Comparison of ENCODE assay signal across 34 cellular contexts in the genomic region with DNA sequence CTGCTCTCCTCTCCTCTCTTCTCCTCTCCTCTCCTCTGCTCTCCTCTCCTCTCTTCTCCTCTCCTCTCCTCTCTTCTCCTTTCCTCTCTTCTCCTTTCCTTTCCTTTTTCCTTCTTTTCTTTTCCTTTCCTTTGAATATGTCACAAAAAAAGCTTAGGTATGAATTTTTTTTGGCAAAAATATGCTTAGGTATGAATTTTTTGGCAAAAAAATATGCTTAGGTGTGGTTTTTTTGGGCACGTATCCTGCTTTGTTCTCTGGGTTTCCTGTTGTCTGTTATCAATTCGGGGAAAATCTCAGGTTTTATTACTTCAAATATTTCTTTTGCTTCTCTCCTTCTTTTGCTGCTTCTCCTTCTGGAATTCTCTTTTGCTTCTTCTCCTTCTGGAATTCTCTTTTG.
"Had no signal": no experiment of that assay in that cellular context is flagged by ENCODE, and none has a peak within 500 bp of the region (broad histone marks: within the 10 kb centered on the region; RNA-seq: fewer than 3 reads in every experiment).

No MANE protein-coding gene starts in this region.

- H3K36me3 ChIP-seq: brain microvascular endothelial cell, cardiac muscle cell, MG63 had no signal

- H3K4me3 Mint-ChIP-seq: activated B cell treated with CpG ODN at 0.5 μM for 24 hours; activated CD8-positive, alpha-beta T cell treated with anti-CD3 and anti-CD28 coated beads for 36 hours; activated naive CD8-positive, alpha-beta T cell treated with anti-CD3 and anti-CD28 coated beads for 36 hours; activated T-cell treated with anti-CD3 and anti-CD28 coated beads, Interleukin-2, amount 50 U/mL, for 4 hours had no signal

- H3K4me3 ChIP-seq: cardiac muscle cell, MG63, PC-9 had no signal

- H3K4me2 ChIP-seq: PC-9 had no signal

- H3K36me3 Mint-ChIP-seq: activated naive CD8-positive, alpha-beta T cell treated with anti-CD3 and anti-CD28 coated beads for 36 hours; T-cell had no signal

- H3K27me3 ChIP-seq: brain microvascular endothelial cell had no signal

- H3K9me3 Mint-ChIP-seq: activated B cell treated with CpG ODN at 0.5 μM for 24 hours; activated CD8-positive, alpha-beta T cell treated with anti-CD3 and anti-CD28 coated beads for 36 hours; activated naive CD8-positive, alpha-beta T cell treated with anti-CD3 and anti-CD28 coated beads for 36 hours; activated T-cell treated with anti-CD3 and anti-CD28 coated beads, Interleukin-2, amount 50 U/mL, for 4 hours; T-cell had no signal

- H3K27ac ChIP-seq: brain microvascular endothelial cell, cardiac muscle cell, PC-9, RWPE1, VCaP had no signal

- H3K4me1 Mint-ChIP-seq: activated B cell treated with CpG ODN at 0.5 μM for 24 hours had no signal

- ATAC-seq: activated CD8-positive, alpha-beta T cell treated with anti-CD3 and anti-CD28 coated beads for 36 hours; activated T-cell treated with anti-CD3 and anti-CD28 coated beads, Interleukin-2, amount 50 U/mL, for 4 hours; Right ventricle myocardium inferior; SK-N-SH treated with all-trans-retinoic acid at 6 μM for 48 hours; T-cell had no signal

- H3K27ac Mint-ChIP-seq: activated B cell treated with CpG ODN at 0.5 μM for 24 hours; activated CD8-positive, alpha-beta T cell treated with anti-CD3 and anti-CD28 coated beads for 36 hours; activated naive CD8-positive, alpha-beta T cell treated with anti-CD3 and anti-CD28 coated beads for 36 hours had no signal

- DNase-seq: activated B cell treated with CpG ODN at 0.5 μM for 24 hours; activated CD4-positive, alpha-beta T cell treated with anti-CD3 and anti-CD28 coated beads for 48 hours; activated CD4-positive, CD25-positive, alpha-beta regulatory T cell treated with anti-CD3 and anti-CD28 coated beads, Interleukin-2, amount 50 U/mL, for 72 hours; activated CD8-positive, alpha-beta T cell treated with anti-CD3 and anti-CD28 coated beads for 36 hours; activated effector memory CD4-positive, alpha-beta T cell treated with anti-CD3 and anti-CD28 coated beads, Interleukin-2, amount 50 U/mL, for 16 hours; activated naive CD4-positive, alpha-beta T cell; activated naive CD4-positive, alpha-beta T cell treated with anti-CD3 and anti-CD28 coated beads, Interleukin-2, amount 50 U/mL, for 16 hours; activated naive CD8-positive, alpha-beta T cell treated with anti-CD3 and anti-CD28 coated beads for 36 hours; activated T-cell treated with anti-CD3 and anti-CD28 coated beads, Interleukin-2, amount 50 U/mL, for 4 hours; amniotic stem cell; aorta; brain microvascular endothelial cell; Kasumi-1; MG63; NCI-H1048; NCI-H1105 treated with DMSO at 0.1 percent for 48 hours; NCI-H1436; NCI-H1694; NCI-H1930; NCI-H345; NCI-H510A; NCI-H526; NCI-H748 treated with DMSO at 0.1 percent for 48 hours; NK-92 treated with Interleukin-12 subunit alpha and Interleukin-12 subunit beta, amount 100 ng/mL, for 24 hours; PC-9; SIG-M5; T-cell; T-helper 2 cell; T-helper 9 cell had no signal
